In genomic region chr15:72782274-72782992, GRCh38 we compare ENCODE assay signal across 8 cellular contexts. TPM values are rescaled to one million over a fixed set of nuclear protein-coding genes. Genes with fewer than 3 reads are reported as not detected.
DNase-seq lines count a peak whose midpoint lies in the region; ATAC-seq and TF ChIP-seq lines count a peak whose summit lies in the region.

No MANE protein-coding gene starts in this region.

- TF ChIP-seq POLR2A in right lobe of liver (IDR thresholded peaks at IDR 0.05) = no peak
- TF ChIP-seq POLR2A in upper lobe of left lung (IDR thresholded peaks at IDR 0.05) = no peak

- 34% methylated on average over 12 of the region's 14 CpGs for WGBS in right lobe of liver (ENCODE audit: insufficient coverage, low coverage, low lambda C conversion rate, missing lambda C conversion rate)
- 34 to 39% methylated on average over 14 of the region's 14 CpGs for WGBS in upper lobe of left lung, 2 donors

- intact Hi-C loops in left cardiac atrium (cut with DNase I) = no loop called here
- intact Hi-C loops in right lobe of liver (cut with DNase I) = no loop called here
- intact Hi-C loops in head of caudate nucleus (cut with DNase I) = loop anchor here (5.0 to 10.0 kb wide), 2 partner anchors 308 to 490 kb away; partner anchors contain the start of gene ARIH1

- H3K4me1 ChIP-seq in cardiac muscle cell (ENCODE audit: low read depth) (peaks cover 11% of the 10 kb centered on the region), adipocyte (ENCODE audit: control insufficient read depth, insufficient read depth, low read length) (peaks cover 40% of the 10 kb centered on the region), right lobe of liver (peaks cover 0 to 14% (median 8%) of the 10 kb centered on the region in 4 donors), upper lobe of left lung (peaks cover 24 to 37% (median 29%) of the 10 kb centered on the region in 4 donors)

- H3K4me3 ChIP-seq in cardiac muscle cell (peak overlapping the region; percentile 78), adipocyte (ENCODE audit: low read length) (peak overlapping the region; percentile 84), right lobe of liver (peak overlapping the region; percentile 99 to 100 (median 100)), upper lobe of left lung (peak overlapping the region; percentile 84 to 100 (median 90))

- no peaks in the 10 kb centered on the region for H3K9me3 ChIP-seq in cardiac muscle cell (ENCODE audit: low read depth)
- H3K9me3 ChIP-seq in adipocyte (ENCODE audit: control insufficient read depth, low read length) = no peaks in the 10 kb centered on the region
- no peaks in the 10 kb centered on the region for H3K9me3 ChIP-seq in right lobe of liver
- H3K9me3 ChIP-seq in upper lobe of left lung = no peaks in the 10 kb centered on the region

- DNase-seq in cardiac muscle cell (ENCODE audit: low read depth in 1 of 2, low spot score in 1 of 2) (no peak), left cardiac atrium (no peak), adipocyte (ENCODE audit: low read depth) (peak; percentile 38), right lobe of liver (no peak), upper lobe of left lung (no peak), head of caudate nucleus (no peak), GOT3 (lab: John Stamatoyannopoulos, UW) (no peak)

- H3K36me3 ChIP-seq in cardiac muscle cell (no peaks in the 10 kb centered on the region), adipocyte (ENCODE audit: control insufficient read depth, insufficient read depth, low read length, severe bottlenecking) (peaks cover 10% of the 10 kb centered on the region), right lobe of liver (peaks cover 0 to 6% (median 0%) of the 10 kb centered on the region in 4 donors), upper lobe of left lung (peaks cover 0 to 20% (median 2%) of the 10 kb centered on the region in 4 donors)

- no peak for TF ChIP-seq EP300 in upper lobe of left lung (IDR thresholded peaks at IDR 0.05)

- H3K27me3 ChIP-seq in cardiac muscle cell (no peaks in the 10 kb centered on the region), adipocyte (replicated peaks; ENCODE audit: control insufficient read depth, insufficient read depth, low read length) (no peaks in the 10 kb centered on the region), right lobe of liver (no peaks in the 10 kb centered on the region), upper lobe of left lung (no peaks in the 10 kb centered on the region)

- ATAC-seq in left cardiac atrium (no peak), right lobe of liver (no peak), upper lobe of left lung (ENCODE audit: low FRiP score in 2 of 2) (no peak), HG03521 (IDR thresholded peaks at IDR 0.05; ENCODE audit: unreplicated experiment) (no peak)

- no peak for TF ChIP-seq CTCF in cardiac muscle cell (IDR thresholded peaks at IDR 0.05; ENCODE audit: low read depth, low read length)
- no peak for TF ChIP-seq CTCF in right lobe of liver (IDR thresholded peaks at IDR 0.05)
- no peak for TF ChIP-seq CTCF in upper lobe of left lung (IDR thresholded peaks at IDR 0.05)

- H3K27ac ChIP-seq in cardiac muscle cell (peak overlapping the region; percentile 92), right lobe of liver (peak overlapping the region in 2 of 3 donors; percentile 88 to 95), upper lobe of left lung (peak overlapping the region; percentile 93 to 98 (median 96))

- H3K9ac ChIP-seq in adipocyte (ENCODE audit: low read length) = peak overlapping the region; percentile 95

RNA-seq across cellular contexts. Expression of gene ADPGK, which starts 1.1 kb away (rescaled TPM):
- total RNA-seq in cardiac muscle cell (32.3 and 40.0 TPM in 2 replicates), left cardiac atrium (10 to 100 TPM; 18.0 to 18.2 TPM), right lobe of liver (10 to 100 TPM; 13.9 to 22.1 (median 19.8) TPM), upper lobe of left lung (100 to 1,000 TPM in 2 of 6 donors, 10 to 100 TPM in 4; 71.5 to 211 (median 98.1) TPM)
- 37.3 and 40.6 TPM in 2 replicates for polyA plus RNA-seq in cardiac muscle cell
